ENCODE assay signal across 20 cellular contexts in genomic region chr21:27329255-27329851, GRCh38.
DNase-seq lines count a peak whose midpoint lies in the region; ATAC-seq, FAIRE-seq and TF ChIP-seq lines count a peak whose summit lies in the region.
"Had no signal": no experiment of that assay in that cellular context is flagged by ENCODE, and none has a peak within 500 bp of the region (broad histone marks: within the 10 kb centered on the region; RNA-seq: fewer than 3 reads in every experiment).

No MANE protein-coding gene starts in this region.

- no peaks in the 10 kb centered on the region for H3K9me3 ChIP-seq in GM23248 (ENCODE audit: low read depth)
- no peaks in the 10 kb centered on the region for H3K9me3 ChIP-seq in astrocyte (ENCODE audit: insufficient read depth, low read depth, low read length)
- no peaks in the 10 kb centered on the region for H3K9me3 ChIP-seq in skeletal muscle satellite cell (replicated peaks; ENCODE audit: low read length)
- H3K9me3 ChIP-seq: thyroid gland had no signal

- peak overlapping the region; percentile 39 for H2AFZ ChIP-seq in GM23248
- no peak overlapping the region for H2AFZ ChIP-seq in astrocyte (ENCODE audit: low read depth, low read length)
- H2AFZ ChIP-seq: neural progenitor cell had no signal

- H3K36me3 Mint-ChIP-seq in astrocyte (ENCODE audit: low read depth, unreplicated experiment): no peaks in the 10 kb centered on the region
- H3K36me3 Mint-ChIP-seq: activated naive CD4-positive, alpha-beta T cell treated with anti-CD3 and anti-CD28 coated beads, Interleukin-2, amount 10 ng/mL, durations not matched to agents 7 days and 5 days; neural progenitor cell had no signal

- H3K27ac Mint-ChIP-seq in astrocyte (ENCODE audit: unreplicated experiment): no peak overlapping the region
- H3K27ac Mint-ChIP-seq: activated CD4-positive, alpha-beta T cell treated with anti-CD3 and anti-CD28 coated beads, Interleukin-2, amount 10 ng/mL, durations not matched to agents 24 days and 14 days; activated naive CD4-positive, alpha-beta T cell treated with anti-CD3 and anti-CD28 coated beads, Interleukin-2, amount 10 ng/mL, durations not matched to agents 7 days and 5 days; neural progenitor cell had no signal

- no peaks in the 10 kb centered on the region for H3K4me1 Mint-ChIP-seq in astrocyte (ENCODE audit: low read depth, unreplicated experiment)
- H3K4me1 Mint-ChIP-seq: activated CD4-positive, alpha-beta T cell treated with anti-CD3 and anti-CD28 coated beads, Interleukin-2, amount 10 ng/mL, durations not matched to agents 24 days and 14 days; activated naive CD4-positive, alpha-beta T cell treated with anti-CD3 and anti-CD28 coated beads, Interleukin-2, amount 10 ng/mL, durations not matched to agents 7 days and 5 days; neural progenitor cell had no signal

- H3K4me3 ChIP-seq in GM23248 (no peak overlapping the region), astrocyte (ENCODE audit: insufficient read depth, low read depth, low read length) (no peak overlapping the region), fibroblast of villous mesenchyme (ENCODE audit: low read depth, low read length) (no peak overlapping the region), skeletal muscle satellite cell (ENCODE audit: low read length) (no peak overlapping the region)
- H3K4me3 ChIP-seq: cardiac muscle cell, lung, neural progenitor cell, thyroid gland had no signal

- no peaks in the 10 kb centered on the region for H3K9me2 ChIP-seq in GM23248 (ENCODE audit: insufficient read depth)

- H3K4me1 ChIP-seq in GM23248 (ENCODE audit: insufficient read depth) (no peaks in the 10 kb centered on the region), astrocyte (ENCODE audit: insufficient read depth, low read length) (no peaks in the 10 kb centered on the region), skeletal muscle satellite cell (ENCODE audit: control insufficient read depth, insufficient read depth, low read length) (peaks cover 12% of the 10 kb centered on the region)
- H3K4me1 ChIP-seq: neural progenitor cell, thyroid gland had no signal

- in situ Hi-C loops in GM23248 (cut with MboI): no loop called here

- H3K9me3 Mint-ChIP-seq in astrocyte (ENCODE audit: unreplicated experiment): no peaks in the 10 kb centered on the region

- H3K4me3 Mint-ChIP-seq in astrocyte (ENCODE audit: unreplicated experiment): no peak overlapping the region
- H3K4me3 Mint-ChIP-seq: activated CD4-positive, alpha-beta T cell treated with anti-CD3 and anti-CD28 coated beads, Interleukin-2, amount 10 ng/mL, durations not matched to agents 24 days and 14 days; activated naive CD4-positive, alpha-beta T cell treated with anti-CD3 and anti-CD28 coated beads, Interleukin-2, amount 10 ng/mL, durations not matched to agents 7 days and 5 days; neural progenitor cell had no signal

- no peaks in the 10 kb centered on the region for H3K27me3 ChIP-seq in GM23248 (replicated peaks; ENCODE audit: insufficient read depth)
- no peaks in the 10 kb centered on the region for H3K27me3 ChIP-seq in astrocyte (ENCODE audit: insufficient read depth, low read length)
- H3K27me3 ChIP-seq in skeletal muscle satellite cell (ENCODE audit: control insufficient read depth, insufficient read depth, low read length): no peaks in the 10 kb centered on the region
- H3K27me3 ChIP-seq: cardiac muscle cell, neural progenitor cell, thyroid gland had no signal

- H3K36me3 ChIP-seq in GM23248 (ENCODE audit: low read depth) (no peaks in the 10 kb centered on the region), astrocyte (ENCODE audit: insufficient read depth, low read length) (no peaks in the 10 kb centered on the region), skeletal muscle satellite cell (ENCODE audit: insufficient read depth, low read length) (no peaks in the 10 kb centered on the region)
- H3K36me3 ChIP-seq: cardiac muscle cell, neural progenitor cell, thyroid gland had no signal

- no peak for DNase-seq in GM23248
- no peak for DNase-seq in astrocyte (ENCODE audit: low read depth)
- DNase-seq in fibroblast of villous mesenchyme (ENCODE audit: low read depth): peak; percentile 87
- no peak for DNase-seq in HuH-7.5 (ENCODE audit: low spot score)
- DNase-seq in middle frontal gyrus (ENCODE audit: extremely low spot score, low spot score): no peak
- DNase-seq: activated CD4-positive, alpha-beta T cell treated with anti-CD3 and anti-CD28 coated beads, Interleukin-2, amount 10 ng/mL, durations not matched to agents 24 days and 14 days; activated naive CD4-positive, alpha-beta T cell treated with anti-CD3 and anti-CD28 coated beads, Interleukin-2, amount 10 ng/mL, durations not matched to agents 7 days and 5 days; C1 segment of cervical spinal cord; effector CD4-positive, alpha-beta T cell; NCI-H2081; NCI-H524; retina; thyroid gland had no signal

- no peak overlapping the region for H3K27ac ChIP-seq in GM23248
- H3K27ac ChIP-seq in astrocyte (ENCODE audit: low read depth, low read length): no peak overlapping the region
- H3K27ac ChIP-seq: cardiac muscle cell, neural progenitor cell, thyroid gland had no signal

- peak; percentile 81 for FAIRE-seq in astrocyte (lab: Jason Lieb, UNC)
- FAIRE-seq: GM18507 had no signal

- no peaks in the 10 kb centered on the region for H3F3A ChIP-seq in GM23248 (ENCODE audit: insufficient read depth)

- no peak for TF ChIP-seq CTCF in astrocyte (IDR thresholded peaks at IDR 0.05; ENCODE audit: insufficient read depth, low read depth, low read length)
- TF ChIP-seq CTCF in fibroblast of villous mesenchyme (IDR thresholded peaks at IDR 0.05; ENCODE audit: insufficient read depth, low read depth, low read length): no peak

- H3K4me2 ChIP-seq in GM23248 (ENCODE audit: unreplicated experiment): no peak overlapping the region
- H3K4me2 ChIP-seq in astrocyte (ENCODE audit: low read length): no peak overlapping the region
- H3K4me2 ChIP-seq in skeletal muscle satellite cell (ENCODE audit: low read length): peak overlapping the region; percentile 28
- H3K4me2 ChIP-seq: neural progenitor cell had no signal

- no peak for ATAC-seq in HG02973 (IDR thresholded peaks at IDR 0.05; ENCODE audit: unreplicated experiment)
- ATAC-seq: SK-N-SH treated with all-trans-retinoic acid at 6 μM for 48 hours had no signal

- H3K9ac ChIP-seq in GM23248 (no peak overlapping the region), astrocyte (ENCODE audit: low read length) (no peak overlapping the region), skeletal muscle satellite cell (ENCODE audit: low read depth, low read length) (no peak overlapping the region)
- H3K9ac ChIP-seq: neural progenitor cell had no signal

- WGBS in GM23248 (ENCODE audit: low coverage in 1 of 2, low lambda C conversion rate in 2 of 2, missing lambda C conversion rate in 2 of 2), 2 experiments: 28 to 37% methylated on average over 6 of the region's 6 CpGs

- H3K79me2 ChIP-seq in GM23248 (ENCODE audit: insufficient read depth) (no peaks in the 10 kb centered on the region), astrocyte (ENCODE audit: insufficient read depth, low read length) (no peaks in the 10 kb centered on the region)

- H3K27me3 Mint-ChIP-seq in astrocyte (ENCODE audit: low read depth, unreplicated experiment): no peaks in the 10 kb centered on the region
- H3K27me3 Mint-ChIP-seq: activated CD4-positive, alpha-beta T cell treated with anti-CD3 and anti-CD28 coated beads, Interleukin-2, amount 10 ng/mL, durations not matched to agents 24 days and 14 days; activated naive CD4-positive, alpha-beta T cell treated with anti-CD3 and anti-CD28 coated beads, Interleukin-2, amount 10 ng/mL, durations not matched to agents 7 days and 5 days had no signal

- H4K20me1 ChIP-seq in GM23248 (ENCODE audit: insufficient read depth) (no peaks in the 10 kb centered on the region), astrocyte (ENCODE audit: insufficient read depth, low read length) (no peaks in the 10 kb centered on the region)
